In the genomic region with DNA sequence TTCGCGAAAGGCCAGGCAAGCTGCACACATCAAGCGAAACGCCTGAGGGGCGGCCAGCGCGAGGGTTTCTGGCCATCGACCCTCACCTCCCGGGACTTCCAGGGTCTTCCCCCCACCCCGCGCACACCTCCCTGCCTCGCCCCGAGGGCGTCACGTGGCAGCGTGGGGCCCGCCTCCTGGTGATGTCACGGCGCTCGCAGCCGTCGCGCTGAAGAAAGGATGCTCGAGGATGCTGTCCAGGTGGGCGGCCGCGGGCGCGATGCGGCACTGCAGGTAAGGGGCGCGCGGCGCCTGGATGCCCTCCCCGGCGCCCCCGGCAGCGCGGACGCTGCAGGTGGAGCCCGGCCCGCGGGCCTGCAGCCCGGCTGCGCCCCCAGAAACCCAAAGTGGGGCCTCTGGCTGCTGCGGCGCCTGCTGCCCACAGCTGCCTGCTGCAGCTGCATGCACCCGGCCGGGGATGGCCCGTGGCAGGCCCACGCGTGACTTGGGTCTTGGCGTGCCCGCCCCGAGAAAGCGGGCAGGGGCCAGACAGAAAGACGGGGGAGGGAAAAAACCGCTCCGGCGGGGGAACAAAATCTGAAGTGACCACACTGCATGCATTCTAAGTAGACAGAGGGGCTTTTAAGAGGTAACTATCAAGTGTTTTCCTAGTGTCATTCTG, we compare ENCODE assay signal across 8 cellular contexts. TPM values are rescaled to one million over a fixed set of nuclear protein-coding genes. Genes with fewer than 3 reads are reported as not detected.
DNase-seq lines count a peak whose midpoint lies in the region; ATAC-seq lines count a peak whose summit lies in the region.

No MANE protein-coding gene starts in this region.

- no peaks in the 10 kb centered on the region for H3K9me3 Mint-ChIP-seq in stimulated activated naive CD8-positive, alpha-beta T cell treated with anti-CD3 and anti-CD28 coated beads, Interleukin-15, amount 100 ng/mL, for 72 hours

- no peak overlapping the region for H3K9ac ChIP-seq in iPS-15b (ENCODE audit: low read depth, low read length)

- H3K27ac Mint-ChIP-seq in stimulated activated naive CD8-positive, alpha-beta T cell treated with anti-CD3 and anti-CD28 coated beads, Interleukin-15, amount 100 ng/mL, for 72 hours: no peak overlapping the region

- H3K27me3 Mint-ChIP-seq in stimulated activated naive CD8-positive, alpha-beta T cell treated with anti-CD3 and anti-CD28 coated beads, Interleukin-15, amount 100 ng/mL, for 72 hours: peaks cover 55% of the 10 kb centered on the region

- peak overlapping the region; percentile 37; the same call in 1 of the 2 replicates for H3K4me3 ChIP-seq in GM08714 (ENCODE audit: low read length)
- peak overlapping the region; percentile 32 for H3K4me3 ChIP-seq in iPS-15b (ENCODE audit: low read depth, low read length)

- peak; percentile 18 for DNase-seq in activated naive CD4-positive, alpha-beta T cell treated with anti-CD3 and anti-CD28 coated beads, Interleukin-2, amount 50 U/mL, for 16 hours
- DNase-seq in stimulated activated naive CD8-positive, alpha-beta T cell treated with anti-CD3 and anti-CD28 coated beads, Interleukin-15, amount 100 ng/mL, for 72 hours: no peak
- no peak for DNase-seq in ureter (ENCODE audit: low spot score)
- no peak for DNase-seq in mucosa of gallbladder (ENCODE audit: low spot score)

- no peaks in the 10 kb centered on the region for H3K27me3 ChIP-seq in iPS-15b (ENCODE audit: control insufficient read depth, insufficient read depth, low read length)

- H3K4me1 ChIP-seq in iPS-15b (ENCODE audit: control insufficient read depth, insufficient read depth, low read length): peaks cover 3% of the 10 kb centered on the region

- H3K4me3 Mint-ChIP-seq in stimulated activated naive CD8-positive, alpha-beta T cell treated with anti-CD3 and anti-CD28 coated beads, Interleukin-15, amount 100 ng/mL, for 72 hours: peak overlapping the region in 1 of 2 donors; percentile 33

- H3K4me1 Mint-ChIP-seq in stimulated activated naive CD8-positive, alpha-beta T cell treated with anti-CD3 and anti-CD28 coated beads, Interleukin-15, amount 100 ng/mL, for 72 hours: peaks cover 23% of the 10 kb centered on the region

- ATAC-seq in HG03520 (IDR thresholded peaks at IDR 0.05; ENCODE audit: unreplicated experiment) (peak; percentile 47), GM18873 (IDR thresholded peaks at IDR 0.05; ENCODE audit: low FRiP score, unreplicated experiment) (no peak)
- ATAC-seq in stimulated activated naive CD8-positive, alpha-beta T cell treated with anti-CD3 and anti-CD28 coated beads, Interleukin-15, amount 100 ng/mL, for 72 hours: peak; percentile 45

- no peaks in the 10 kb centered on the region for H3K36me3 ChIP-seq in iPS-15b (ENCODE audit: control insufficient read depth, insufficient read depth, low read length)

- H3K9me3 ChIP-seq in iPS-15b (ENCODE audit: control insufficient read depth, insufficient read depth, low read length): no peaks in the 10 kb centered on the region

RNA-seq across cellular contexts. Expression of a gene that starts 1.6 kb away (rescaled TPM):
- total RNA-seq in ureter (2.2 TPM), mucosa of gallbladder (8.0 TPM)
